ENCODE assay signal across 10 cellular contexts in genomic region chr9:68706579-68707201, GRCh38. TPM values are rescaled to one million over a fixed set of nuclear protein-coding genes. Genes with fewer than 3 reads are reported as not detected.
DNase-seq lines count a peak whose midpoint lies in the region; ATAC-seq and TF ChIP-seq lines count a peak whose summit lies in the region.
"Had no signal": no experiment of that assay in that cellular context is flagged by ENCODE, and none has a peak within 500 bp of the region (broad histone marks: within the 10 kb centered on the region; RNA-seq: fewer than 3 reads in every experiment).

No MANE protein-coding gene starts in this region.

- peak overlapping the region; percentile 67 for H3K27ac Mint-ChIP-seq in activated T-helper 2 cell treated with anti-CD3 and anti-CD28 coated beads, Interferon-gamma antibody, Interleukin-2, Interleukin-4, amounts not matched to agents 10 μg/mL and 5 μg/mL and 100 μg/mL, durations not matched to agents 14 hours and 24 hours and 36 hours
- no peak overlapping the region for H3K27ac Mint-ChIP-seq in natural killer cell

- no peaks in the 10 kb centered on the region for H3K9me3 Mint-ChIP-seq in activated T-helper 2 cell treated with anti-CD3 and anti-CD28 coated beads, Interferon-gamma antibody, Interleukin-2, Interleukin-4, amounts not matched to agents 10 μg/mL and 5 μg/mL and 100 μg/mL, durations not matched to agents 14 hours and 24 hours and 36 hours
- no peaks in the 10 kb centered on the region for H3K9me3 Mint-ChIP-seq in natural killer cell

- peaks cover 61% of the 10 kb centered on the region for H3K4me1 Mint-ChIP-seq in activated T-helper 2 cell treated with anti-CD3 and anti-CD28 coated beads, Interferon-gamma antibody, Interleukin-2, Interleukin-4, amounts not matched to agents 10 μg/mL and 5 μg/mL and 100 μg/mL, durations not matched to agents 14 hours and 24 hours and 36 hours (ENCODE audit: low read depth)
- peaks cover 4 to 18% of the 10 kb centered on the region in 2 donors for H3K4me1 Mint-ChIP-seq in natural killer cell

- TF ChIP-seq CTCF in natural killer cell (IDR thresholded peaks at IDR 0.05) = no peak

- H3K4me3 Mint-ChIP-seq in activated T-helper 2 cell treated with anti-CD3 and anti-CD28 coated beads, Interferon-gamma antibody, Interleukin-2, Interleukin-4, amounts not matched to agents 10 μg/mL and 5 μg/mL and 100 μg/mL, durations not matched to agents 14 hours and 24 hours and 36 hours (ENCODE audit: low read depth) = peak overlapping the region; percentile 86
- peak overlapping the region; percentile 69 for H3K4me3 Mint-ChIP-seq in natural killer cell

- peaks cover 57% of the 10 kb centered on the region for H3K36me3 Mint-ChIP-seq in activated T-helper 2 cell treated with anti-CD3 and anti-CD28 coated beads, Interferon-gamma antibody, Interleukin-2, Interleukin-4, amounts not matched to agents 10 μg/mL and 5 μg/mL and 100 μg/mL, durations not matched to agents 14 hours and 24 hours and 36 hours (ENCODE audit: low read depth)
- H3K36me3 Mint-ChIP-seq in natural killer cell = no peaks in the 10 kb centered on the region

- intact Hi-C loops in activated T-helper 2 cell treated with anti-CD3 and anti-CD28 coated beads, Interferon-gamma antibody, Interleukin-2, Interleukin-4, amounts not matched to agents 10 μg/mL and 5 μg/mL and 100 μg/mL, durations not matched to agents 14 hours and 24 hours and 36 hours (cut with micrococcal nuclease) = loop anchor here (1.0 to 10.0 kb wide), 8 partner anchors 53 to 318 kb away; no protein-coding TSS in a partner anchor
- intact Hi-C loops in natural killer cell (cut with micrococcal nuclease) = no loop called here

- peaks cover 29% of the 10 kb centered on the region for H3K27me3 Mint-ChIP-seq in activated T-helper 2 cell treated with anti-CD3 and anti-CD28 coated beads, Interferon-gamma antibody, Interleukin-2, Interleukin-4, amounts not matched to agents 10 μg/mL and 5 μg/mL and 100 μg/mL, durations not matched to agents 14 hours and 24 hours and 36 hours (ENCODE audit: low read depth)
- H3K27me3 Mint-ChIP-seq in natural killer cell (ENCODE audit: low read depth in 2 of 2) = peaks cover 51 to 64% of the 10 kb centered on the region in 2 donors

- DNase-seq in NCI-H748 (lab: John Stamatoyannopoulos, UW; ENCODE audit: unreplicated experiment) (peak; percentile 30), NCI-H748 treated with DMSO at 0.1 percent for 48 hours (lab: John Stamatoyannopoulos, UW) (no peak), natural killer cell (no peak), NCI-H2196 treated with DMSO at 0.1 percent for 48 hours (lab: John Stamatoyannopoulos, UW; ENCODE audit: unreplicated experiment) (no peak), NCI-H2227 treated with DMSO at 0.1 percent for 48 hours (lab: John Stamatoyannopoulos, UW) (no peak)
- no peak for DNase-seq in activated T-helper 2 cell treated with anti-CD3 and anti-CD28 coated beads, Interferon-gamma antibody, Interleukin-2, Interleukin-4, amounts not matched to agents 10 μg/mL and 5 μg/mL and 100 μg/mL, durations not matched to agents 14 hours and 24 hours and 36 hours (ENCODE audit: low spot score)
- no peak for DNase-seq in stimulated activated CD4-positive, alpha-beta T cell treated with anti-CD3 and anti-CD28 coated beads, Interleukin-4, amount 100 ng/mL, for 24 hours

- peak; percentile 45 for ATAC-seq in HG02852 (IDR thresholded peaks at IDR 0.05; ENCODE audit: unreplicated experiment)
- ATAC-seq in natural killer cell = no peak
- ATAC-seq: A549 had no signal

RNA-seq across cellular contexts. Expression of gene PIP5K1B, which starts 1.6 kb away (rescaled TPM):
- total RNA-seq in activated T-helper 2 cell treated with anti-CD3 and anti-CD28 coated beads, Interferon-gamma antibody, Interleukin-2, Interleukin-4, amounts not matched to agents 10 μg/mL and 5 μg/mL and 100 μg/mL, durations not matched to agents 14 hours and 24 hours and 36 hours = 76.2 and 77.2 TPM in 2 replicates
- total RNA-seq in natural killer cell = 1 to 10 TPM in 2 of 3 donors, under 1 TPM in 1; 0.73 to 3.4 (median 1.3) TPM
- total RNA-seq: SJSA1 had no signal

Comparison
In these comparisons a context has a peak if more than half of its experiments do, and no peak if none do; other contexts are left out.
1. RNA of gene PIP5K1B, which starts 1.6 kb away (total RNA-seq): 76.2 to 77.2 TPM in activated T-helper 2 cell treated with anti-CD3 and anti-CD28 coated beads, Interferon-gamma antibody, Interleukin-2, Interleukin-4, amounts not matched to agents 10 μg/mL and 5 μg/mL and 100 μg/mL, durations not matched to agents 14 hours and 24 hours and 36 hours; 0.73 to 3.4 TPM in natural killer cell; every median in the first group is over 10 times any median in the second.